Comparison of ENCODE assay signal across 20 cellular contexts in the genomic region with DNA sequence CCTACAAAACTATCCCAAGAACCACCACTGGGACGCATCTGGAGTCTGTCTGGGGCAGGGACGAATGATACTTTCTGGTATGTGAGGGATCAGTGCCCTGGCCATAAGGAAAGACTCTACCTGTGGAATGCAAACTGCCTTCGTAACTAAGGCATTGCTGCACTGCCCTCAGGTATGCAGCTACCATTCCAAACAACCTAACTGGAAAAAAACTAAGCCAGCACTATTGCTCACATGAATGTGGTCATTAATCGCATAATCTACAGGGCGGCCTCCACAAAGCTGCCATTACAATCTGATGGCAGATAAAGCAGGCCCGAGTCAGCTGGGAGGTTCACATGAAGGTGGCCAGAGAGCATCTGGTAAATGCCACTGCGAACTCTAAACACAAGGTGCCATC. TPM values are rescaled to one million over a fixed set of nuclear protein-coding genes. Genes with fewer than 3 reads are reported as not detected.
DNase-seq lines count a peak whose midpoint lies in the region; TF ChIP-seq lines count a peak whose summit lies in the region.
"Had no signal": no experiment of that assay in that cellular context is flagged by ENCODE, and none has a peak within 500 bp of the region (broad histone marks: within the 10 kb centered on the region; RNA-seq: fewer than 3 reads in every experiment).

No MANE protein-coding gene starts in this region.

- TF ChIP-seq POLR2A in thyroid gland (IDR thresholded peaks at IDR 0.05): peak in 1 of 2 donors; percentile 22

- H3K27ac Mint-ChIP-seq in HFFc6: peak overlapping the region; percentile 26
- H3K27ac Mint-ChIP-seq: activated B cell treated with CpG ODN at 0.5 μM for 24 hours; CD8-positive, alpha-beta T cell had no signal

- peaks cover 54 to 61% of the 10 kb centered on the region in 2 donors for H3K4me1 ChIP-seq in thyroid gland

- H3K27ac ChIP-seq in thyroid gland: peak overlapping the region in 2 of 3 donors; percentile 53 to 76
- H3K27ac ChIP-seq: Peyer's patch, sigmoid colon, thoracic aorta had no signal

- intact Hi-C loops in thyroid gland (cut with DNase I): no loop called here

- H3K9me3 Mint-ChIP-seq in HFFc6: no peaks in the 10 kb centered on the region
- H3K9me3 Mint-ChIP-seq: activated B cell treated with CpG ODN at 0.5 μM for 24 hours; CD8-positive, alpha-beta T cell had no signal

- H3K27me3 Mint-ChIP-seq in HFFc6 (ENCODE audit: insufficient read depth): peaks cover 10% of the 10 kb centered on the region
- H3K27me3 Mint-ChIP-seq: activated B cell treated with CpG ODN at 0.5 μM for 24 hours had no signal

- peaks cover 74% of the 10 kb centered on the region for H3K4me1 Mint-ChIP-seq in HFFc6 (ENCODE audit: low read depth)

- H3K27me3 ChIP-seq in kidney epithelial cell (ENCODE audit: control insufficient read depth, insufficient read depth, low read length) (no peaks in the 10 kb centered on the region), thyroid gland (no peaks in the 10 kb centered on the region)
- H3K27me3 ChIP-seq: Peyer's patch, sigmoid colon had no signal

- peak; percentile 4; the same call in 1 of the 2 replicates for TF ChIP-seq CTCF in HFFc6 (IDR thresholded peaks at IDR 0.05)
- TF ChIP-seq CTCF in kidney epithelial cell (IDR thresholded peaks at IDR 0.05; ENCODE audit: insufficient read depth, low read length, poor library complexity, severe bottlenecking): peak; percentile 11
- TF ChIP-seq CTCF in thyroid gland (IDR thresholded peaks at IDR 0.05): peak in 1 of 6 experiments; percentile 20

- 72 to 78% methylated on average over 7 of the region's 7 CpGs for WGBS in thyroid gland, 2 donors

- H3K4me3 Mint-ChIP-seq in HFFc6: no peak overlapping the region
- H3K4me3 Mint-ChIP-seq: activated B cell treated with CpG ODN at 0.5 μM for 24 hours; CD8-positive, alpha-beta T cell had no signal

- DNase-seq in HFFc6 (no peak), astrocyte of the hippocampus (ENCODE audit: low read depth, low spot score) (peak; percentile 73), kidney epithelial cell (ENCODE audit: low read depth) (no peak), thyroid gland (no peak), T1000 (lab: John Stamatoyannopoulos, UW) (no peak), GM19238 (ENCODE audit: insufficient read length, low spot score) (no peak), NCI-H2227 (lab: John Stamatoyannopoulos, UW; ENCODE audit: unreplicated experiment) (no peak)
- DNase-seq: activated B cell treated with CpG ODN at 0.5 μM for 24 hours; CD8-positive, alpha-beta T cell; effector CD4-positive, alpha-beta T cell; EL; GOT3; MM.1S; NCI-H2029 treated with DMSO at 0.1 percent for 48 hours; NCI-H748 treated with DMSO at 0.1 percent for 48 hours; Peyer's patch; sigmoid colon; stimulated activated CD4-positive, alpha-beta T cell treated with anti-CD3 and anti-CD28 coated beads, Interleukin-2, amount 100 ng/mL, for 48 hours had no signal

- no peaks in the 10 kb centered on the region for H3K9me3 ChIP-seq in thyroid gland
- H3K9me3 ChIP-seq: Peyer's patch, sigmoid colon, thoracic aorta had no signal

- H3K36me3 Mint-ChIP-seq in HFFc6 (ENCODE audit: low read depth): no peaks in the 10 kb centered on the region; the same call in 1 of the 2 replicates

- no peaks in the 10 kb centered on the region for H3K36me3 ChIP-seq in kidney epithelial cell (ENCODE audit: control insufficient read depth, insufficient read depth, low read length)
- no peaks in the 10 kb centered on the region for H3K36me3 ChIP-seq in thyroid gland
- H3K36me3 ChIP-seq: Peyer's patch, sigmoid colon, thoracic aorta had no signal

- H3K4me3 ChIP-seq in kidney epithelial cell (ENCODE audit: low read depth, low read length) (no peak overlapping the region), thyroid gland (replicated peaks in 1 of 3) (no peak overlapping the region)
- H3K4me3 ChIP-seq: lung, Peyer's patch, sigmoid colon, thoracic aorta had no signal

RNA-seq across cellular contexts. Expression of a gene that starts 3.9 kb away (rescaled TPM):
- total RNA-seq in HFFc6 (2021; fragmentation: NEBNext Ultra II Directional; extraction: Animal tissue kit (Norgen Biotek cat#: 25700)): 10 to 100 TPM; 69.8 to 97.3 (median 76.2) TPM
- total RNA-seq in kidney epithelial cell (62.9 and 72.2 TPM in 2 replicates), thyroid gland (10 to 100 TPM; 75.4 to 90.1 (median 87.9) TPM)
